8 cellular contexts compared by ENCODE assay signal in genomic region chr16:67666538-67667433, GRCh38.
DNase-seq lines count a peak whose midpoint lies in the region; ATAC-seq lines count a peak whose summit lies in the region.

Gene C16orf86 (plus strand): TSS chr16:67666814. CDS start chr16:67666971, 157 bp downstream.
Gene ENKD1 (minus strand): TSS chr16:67666750. CDS start chr16:67666442, 308 bp downstream.

- no peaks in the 10 kb centered on the region for H3K9me3 Mint-ChIP-seq in memory B cell

- peak within 1 kb of the TSS; percentile 91 for H3K4me3 Mint-ChIP-seq in memory B cell

- H3K36me3 Mint-ChIP-seq in memory B cell = no peaks in the 10 kb centered on the region

- H3K27me3 Mint-ChIP-seq in memory B cell = no peaks in the 10 kb centered on the region

- peaks cover 29% of the 10 kb centered on the region for H3K4me1 Mint-ChIP-seq in memory B cell

- ATAC-seq in HG03045 (IDR thresholded peaks at IDR 0.05; ENCODE audit: unreplicated experiment) (peak; percentile 51), memory B cell (ENCODE audit: low read depth) (peak; percentile 72)

- peak within 1 kb of the TSS; percentile 95 for H3K27ac Mint-ChIP-seq in memory B cell

- peak; percentile 63 for DNase-seq in NCI-H2029 (lab: John Stamatoyannopoulos, UW)
- no peak for DNase-seq in NCI-H2029 treated with DMSO at 0.1 percent for 48 hours (lab: John Stamatoyannopoulos, UW)
- DNase-seq in NCI-H69 (lab: John Stamatoyannopoulos, UW) = peak; percentile 85
- DNase-seq in activated CD8-positive, alpha-beta memory T cell treated with anti-CD3 and anti-CD28 coated beads for 1 hour (ENCODE audit: extremely low read depth in 1 of 2, low read depth in 1 of 2) = peak; percentile 59 to 75
- DNase-seq in effector CD8-positive, alpha-beta T cell (lab: John Stamatoyannopoulos, UW) = peak; percentile 72
- DNase-seq in memory B cell (ENCODE audit: low spot score in 2 of 2) = peak; percentile 76 to 78
- DNase-seq in stimulated activated CD8-positive, alpha-beta memory T cell treated with anti-CD3 and anti-CD28 coated beads, Interleukin-12 subunit alpha, Interleukin-12 subunit beta, amount 100 ng/mL, for 1 hour (ENCODE audit: low read depth) = peak; percentile 77
